In genomic region chr22:37905534-37906363, GRCh38 we compare ENCODE assay signal across 8 cellular contexts. TPM values are rescaled to one million over a fixed set of nuclear protein-coding genes. Genes with fewer than 3 reads are reported as not detected.
A peak's percentile ranks its signal among the peaks of the same experiment; 100 is the strongest.
DNase-seq lines count a peak whose midpoint lies in the region; ATAC-seq and TF ChIP-seq lines count a peak whose summit lies in the region.

A gene with protein sequence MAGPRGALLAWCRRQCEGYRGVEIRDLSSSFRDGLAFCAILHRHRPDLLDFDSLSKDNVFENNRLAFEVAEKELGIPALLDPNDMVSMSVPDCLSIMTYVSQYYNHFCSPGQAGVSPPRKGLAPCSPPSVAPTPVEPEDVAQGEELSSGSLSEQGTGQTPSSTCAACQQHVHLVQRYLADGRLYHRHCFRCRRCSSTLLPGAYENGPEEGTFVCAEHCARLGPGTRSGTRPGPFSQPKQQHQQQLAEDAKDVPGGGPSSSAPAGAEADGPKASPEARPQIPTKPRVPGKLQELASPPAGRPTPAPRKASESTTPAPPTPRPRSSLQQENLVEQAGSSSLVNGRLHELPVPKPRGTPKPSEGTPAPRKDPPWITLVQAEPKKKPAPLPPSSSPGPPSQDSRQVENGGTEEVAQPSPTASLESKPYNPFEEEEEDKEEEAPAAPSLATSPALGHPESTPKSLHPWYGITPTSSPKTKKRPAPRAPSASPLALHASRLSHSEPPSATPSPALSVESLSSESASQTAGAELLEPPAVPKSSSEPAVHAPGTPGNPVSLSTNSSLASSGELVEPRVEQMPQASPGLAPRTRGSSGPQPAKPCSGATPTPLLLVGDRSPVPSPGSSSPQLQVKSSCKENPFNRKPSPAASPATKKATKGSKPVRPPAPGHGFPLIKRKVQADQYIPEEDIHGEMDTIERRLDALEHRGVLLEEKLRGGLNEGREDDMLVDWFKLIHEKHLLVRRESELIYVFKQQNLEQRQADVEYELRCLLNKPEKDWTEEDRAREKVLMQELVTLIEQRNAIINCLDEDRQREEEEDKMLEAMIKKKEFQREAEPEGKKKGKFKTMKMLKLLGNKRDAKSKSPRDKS (plus strand): TSS chr22:37906297. CDS start chr22:37906423, 126 bp downstream.

- H3K9me3 ChIP-seq in esophagus (ENCODE audit: control insufficient read depth in 2 of 2, insufficient read depth in 1 of 2, low read depth in 1 of 2, low read length in 1 of 2) = no peaks in the 10 kb centered on the region

- peak within 1 kb of the TSS; percentile 94 to 96 for H3K27ac ChIP-seq in esophagus (ENCODE audit: low read depth in 2 of 2, low read length in 1 of 2)

- DNase-seq in A172 (ENCODE audit: low spot score) (peak; percentile 55), NOMO-1 treated with DMSO at 0.1 percent for 48 hours (lab: John Stamatoyannopoulos, UW; ENCODE audit: unreplicated experiment) (peak; percentile 57), myocyte (ENCODE audit: low read depth) (peak; percentile 77)
- DNase-seq in activated T-cell treated with anti-CD3 and anti-CD28 coated beads, Interleukin-2, amount 50 U/mL, for 1 hour = peak; percentile 77
- peak; percentile 28 to 58 (median 42) for DNase-seq in stimulated activated naive CD4-positive, alpha-beta T cell (lab: John Stamatoyannopoulos, UW)

- ATAC-seq in GM18505 (IDR thresholded peaks at IDR 0.05; ENCODE audit: unreplicated experiment) = peak; percentile 83
- peak; percentile 69 for ATAC-seq in HG03097 (IDR thresholded peaks at IDR 0.05; ENCODE audit: low FRiP score, unreplicated experiment)

- H3K27me3 ChIP-seq in esophagus (ENCODE audit: control insufficient read depth in 1 of 2, insufficient read depth in 2 of 2, low read length in 2 of 2) = no peaks in the 10 kb centered on the region

- peaks cover 3 to 32% of the 10 kb centered on the region in 2 donors for H3K4me1 ChIP-seq in esophagus (ENCODE audit: control insufficient read depth in 2 of 2, insufficient read depth in 2 of 2, low read length in 1 of 2)

- peak within 1 kb of the TSS; percentile 86 to 91 for H3K4me3 ChIP-seq in esophagus (ENCODE audit: low read depth in 1 of 2, low read length in 2 of 2)

- 4 to 7% methylated on average over 74 to 90 of the region's 90 CpGs for WGBS in esophagus, 2 donors

- H3K36me3 ChIP-seq in esophagus (ENCODE audit: control insufficient read depth in 2 of 2, insufficient read depth in 2 of 2, low read length in 1 of 2) = peaks cover 0 to 5% of the 10 kb centered on the region in 2 donors

- TF ChIP-seq POLR2A in GM18505 (IDR thresholded peaks at IDR 0.05; ENCODE audit: borderline replicate concordance, extremely low read depth, insufficient read depth, insufficient read length) = no peak

RNA-seq across cellular contexts. Expression of the gene that starts here (rescaled TPM):
- total RNA-seq in A172 (2014; rRNA removed; shearing (Covaris generic)) = 40.3 and 45.6 TPM in 2 replicates
- 10 to 100 TPM; 41.7 to 44.1 TPM for polyA plus RNA-seq in esophagus
- 51.6 and 69.1 TPM in 2 replicates for total RNA-seq in myocyte
- 104 TPM for polyA plus RNA-seq in myocyte (2012)

Comparison
In these comparisons a context has a peak if more than half of its experiments do, and no peak if none do; other contexts are left out.
1. Peak in every context shown above with its lines: DNase-seq, ATAC-seq, H3K4me3 ChIP-seq and H3K27ac ChIP-seq.